In the genomic region with DNA sequence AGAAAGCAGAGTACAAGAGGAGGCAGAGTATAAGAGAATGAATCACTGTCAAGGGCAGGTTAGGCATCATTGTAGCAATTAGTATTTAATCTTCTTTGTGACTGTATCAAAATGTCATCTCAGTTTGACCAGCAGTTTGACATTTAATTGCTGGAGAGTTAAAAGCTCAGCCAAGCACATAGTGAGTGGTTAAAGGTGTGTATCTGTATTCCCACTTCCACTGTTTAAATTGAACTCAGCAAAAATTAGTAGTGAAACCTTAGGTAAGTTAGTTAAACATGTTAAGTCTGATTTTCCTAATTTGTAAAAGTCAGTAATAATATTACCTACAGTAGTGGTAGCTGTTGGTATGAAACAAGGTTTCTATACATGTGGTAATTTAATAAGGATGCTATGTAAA, we compare ENCODE assay signal across 11 cellular contexts.
"Had no signal": no experiment of that assay in that cellular context is flagged by ENCODE, and none has a peak within 500 bp of the region (broad histone marks: within the 10 kb centered on the region; RNA-seq: fewer than 3 reads in every experiment).

No MANE protein-coding gene starts in this region.

- H3K4me1 ChIP-seq: HAP-1 had no signal

- H3K4me2 ChIP-seq: GM23338 had no signal

- H2AFZ ChIP-seq: GM23248, GM23338 had no signal

- DNase-seq: GM23248, GOT3, H7, H9, HCEC 1CT, HFFc6 had no signal

- FAIRE-seq: H1, H54 had no signal

- H3K9me3 ChIP-seq: HAP-1 had no signal

- H3K36me3 ChIP-seq: HAP-1 had no signal

- H3K27ac ChIP-seq: GM23248 had no signal

- H3K4me3 ChIP-seq: GM23248, GM23338, HAP-1 had no signal

- ATAC-seq: GM23338, HCT116 had no signal

- H3K9ac ChIP-seq: GM23248 had no signal
